Comparison of ENCODE assay signal across 21 cellular contexts in genomic region chr22:40261783-40262182, GRCh38.
DNase-seq lines count a peak whose midpoint lies in the region; ATAC-seq and TF ChIP-seq lines count a peak whose summit lies in the region.
"Had no signal": no experiment of that assay in that cellular context is flagged by ENCODE, and none has a peak within 500 bp of the region (broad histone marks: within the 10 kb centered on the region; RNA-seq: fewer than 3 reads in every experiment).

No MANE protein-coding gene starts in this region.

- H2AK5ac ChIP-seq in neuronal stem cell (ENCODE audit: low read depth, low read length): no peak overlapping the region

- peaks cover 0 to 10% of the 10 kb centered on the region in 2 donors for H3K9me3 ChIP-seq in neuronal stem cell (replicated peaks in 1 of 2; ENCODE audit: control insufficient read depth in 2 of 2, insufficient read depth in 1 of 2, low read depth in 1 of 2, low read length in 2 of 2)
- H3K9me3 ChIP-seq in gastrocnemius medialis: no peaks in the 10 kb centered on the region
- H3K9me3 ChIP-seq: BE2C, MG63 had no signal

- H3K36me3 ChIP-seq in neuronal stem cell (replicated peaks in 1 of 2; ENCODE audit: control insufficient read depth in 2 of 2, insufficient read depth in 2 of 2, low read length in 2 of 2) (peaks cover 30 to 84% of the 10 kb centered on the region in 2 donors), gastrocnemius medialis (peaks cover 2 to 22% of the 10 kb centered on the region in 2 donors)

- H3K4me1 Mint-ChIP-seq in activated naive CD4-positive, alpha-beta T cell treated with anti-CD3 and anti-CD28 coated beads for 36 hours (ENCODE audit: low read depth): peaks cover 64% of the 10 kb centered on the region

- H3K23ac ChIP-seq in neuronal stem cell (ENCODE audit: low read depth, low read length, poor library complexity): peak overlapping the region; percentile 81

- H3K27me3 ChIP-seq in neuronal stem cell (ENCODE audit: control insufficient read depth in 3 of 3, insufficient read depth in 3 of 3, low read depth in 1 of 3, low read length in 3 of 3) (no peaks in the 10 kb centered on the region), gastrocnemius medialis (no peaks in the 10 kb centered on the region)
- H3K27me3 ChIP-seq: BE2C, MG63 had no signal

- H2BK15ac ChIP-seq in neuronal stem cell (ENCODE audit: low read length): no peak overlapping the region

- no peak overlapping the region for H3K9ac ChIP-seq in neuronal stem cell (ENCODE audit: low read depth, low read length, poor library complexity)

- H3K27ac ChIP-seq in neuronal stem cell (replicated peaks; ENCODE audit: low read length) (no peak overlapping the region), gastrocnemius medialis (no peak overlapping the region)

- no peak overlapping the region for H3K18ac ChIP-seq in neuronal stem cell (ENCODE audit: low read length)

- H3K4ac ChIP-seq in neuronal stem cell (ENCODE audit: low read length): no peak overlapping the region

- WGBS in neuronal stem cell (ENCODE audit: extremely low coverage in 2 of 2, insufficient read length in 2 of 2, insufficient replicate concordance in 1 of 2), 2 donors: no CpG with 5 or more reads among the region's 21 CpGs

- peak overlapping the region in 1 of 2 donors; percentile 29 for H3K4me3 ChIP-seq in neuronal stem cell (ENCODE audit: low read length in 2 of 2)
- no peak overlapping the region for H3K4me3 ChIP-seq in gastrocnemius medialis
- H3K4me3 ChIP-seq: MG63 had no signal

- TF ChIP-seq POLR2A in gastrocnemius medialis (IDR thresholded peaks at IDR 0.05): no peak

- H3K4me3 Mint-ChIP-seq in activated naive CD4-positive, alpha-beta T cell treated with anti-CD3 and anti-CD28 coated beads for 36 hours: no peak overlapping the region
- H3K4me3 Mint-ChIP-seq: CD14-positive monocyte; CD8-positive, alpha-beta memory T cell had no signal

- H3K9me3 Mint-ChIP-seq in activated naive CD4-positive, alpha-beta T cell treated with anti-CD3 and anti-CD28 coated beads for 36 hours: no peaks in the 10 kb centered on the region
- H3K9me3 Mint-ChIP-seq: CD8-positive, alpha-beta memory T cell had no signal

- no peak overlapping the region for H2AFZ ChIP-seq in neuronal stem cell (ENCODE audit: low read length)

- H3K14ac ChIP-seq in neuronal stem cell (ENCODE audit: low read length): no peak overlapping the region

- no peak overlapping the region for H2BK5ac ChIP-seq in neuronal stem cell (ENCODE audit: low read length)

- peaks cover 7% of the 10 kb centered on the region for H3K79me1 ChIP-seq in neuronal stem cell (ENCODE audit: low read depth, low read length)

- no peak for ATAC-seq in GM18907 (IDR thresholded peaks at IDR 0.05; ENCODE audit: unreplicated experiment)
- ATAC-seq in gastrocnemius medialis: no peak

- H3K4me2 ChIP-seq in neuronal stem cell (ENCODE audit: insufficient read depth, low read length, poor library complexity, severe bottlenecking): no peak overlapping the region

- CTCF ChIA-PET in activated naive CD4-positive, alpha-beta T cell treated with anti-CD3 and anti-CD28 coated beads for 36 hours (lab: Charles Lee): interaction anchor here (1.1 kb wide), 1 partner anchor 9 kb away, joined by 3 read pairs; no protein-coding TSS in a partner anchor

- no peak overlapping the region for H4K8ac ChIP-seq in neuronal stem cell (ENCODE audit: low read depth, low read length)

- no peak overlapping the region for H2BK120ac ChIP-seq in neuronal stem cell (ENCODE audit: low read depth, low read length)

- no peak overlapping the region for H3K27ac Mint-ChIP-seq in activated naive CD4-positive, alpha-beta T cell treated with anti-CD3 and anti-CD28 coated beads for 36 hours

- H3K27me3 Mint-ChIP-seq in activated naive CD4-positive, alpha-beta T cell treated with anti-CD3 and anti-CD28 coated beads for 36 hours (ENCODE audit: low read depth): no peaks in the 10 kb centered on the region

- peak; percentile 29 for DNase-seq in Ammon's horn (ENCODE audit: low spot score)
- peak; percentile 71 for DNase-seq in G401 (ENCODE audit: low spot score)
- peak in 37 of 42 donors; percentile 7 to 83 (median 44) for DNase-seq in head of caudate nucleus
- no peak for DNase-seq in neuronal stem cell (ENCODE audit: low spot score)
- no peak for DNase-seq in gastrocnemius medialis
- no peak for DNase-seq in activated naive CD4-positive, alpha-beta T cell treated with anti-CD3 and anti-CD28 coated beads for 36 hours
- no peak for DNase-seq in retina
- DNase-seq: BE2C; CD8-positive, alpha-beta memory T cell; DMS 273 treated with DMSO at 0.1 percent for 48 hours; DMS79; KBM-7; MG63; NCI-H1105 treated with DMSO at 0.1 percent for 48 hours; NCI-H146; NCI-H2029; NCI-H446; NCI-H524 treated with DMSO at 0.1 percent for 48 hours; NCI-H774 had no signal

- H3K4me1 ChIP-seq in neuronal stem cell (ENCODE audit: control insufficient read depth in 2 of 2, insufficient read depth in 1 of 2, low read depth in 1 of 2, low read length in 2 of 2) (no peaks in the 10 kb centered on the region), gastrocnemius medialis (peaks cover 18 to 35% of the 10 kb centered on the region in 2 donors)
- H3K4me1 ChIP-seq: BE2C had no signal

- H3K36me3 Mint-ChIP-seq in activated naive CD4-positive, alpha-beta T cell treated with anti-CD3 and anti-CD28 coated beads for 36 hours (ENCODE audit: low read depth): peaks cover 49% of the 10 kb centered on the region

- no peak overlapping the region for H4K91ac ChIP-seq in neuronal stem cell (ENCODE audit: low read depth, low read length, poor library complexity)

- no peak for TF ChIP-seq CTCF in gastrocnemius medialis (IDR thresholded peaks at IDR 0.05 in 4 of 5, conservative IDR thresholded peaks at IDR 0.05 in 1 of 5)

- in situ Hi-C loops in G401 (cut with HindIII; ENCODE audit: low sequenced_read_pairs): no loop called here
- in situ Hi-C loops in gastrocnemius medialis (cut with MboI; ENCODE audit: low sequenced_read_pairs in 4 of 4): no loop called here

- intact Hi-C loops in head of caudate nucleus (cut with DNase I): no loop called here
- intact Hi-C loops in gastrocnemius medialis (cut with DNase I; ENCODE audit: low total_unique reads): no loop called here
- intact Hi-C loops in activated naive CD4-positive, alpha-beta T cell treated with anti-CD3 and anti-CD28 coated beads for 36 hours (cut with micrococcal nuclease): no loop called here

- H2BK12ac ChIP-seq in neuronal stem cell (ENCODE audit: low read length): peak overlapping the region; percentile 49

Comparison
In these comparisons a context has a peak if more than half of its experiments do, and no peak if none do; other contexts are left out.
1. DNase-seq: peak in Ammon's horn (single experiment), G401 (single experiment) and head of caudate nucleus (37 of 42); none in neuronal stem cell (single experiment), gastrocnemius medialis (0 of 2), activated naive CD4-positive, alpha-beta T cell treated with anti-CD3 and anti-CD28 coated beads for 36 hours (single experiment) and retina (single experiment).